Comparison of ENCODE assay signal across 1 cellular context in genomic region chrX:37685452-37686347, GRCh38.
TF ChIP-seq lines count a peak whose summit lies in the region.

TSS of gene XK (plus strand) at chrX:37685791. CDS start at chrX:37685962, 171 bp downstream.

TF ChIP-seq in K562, 482 proteins besides CTCF, POLR2A, EP300 and RAD21 (continued from another document and continues in another):
- TF ChIP-seq, protein P1, sequence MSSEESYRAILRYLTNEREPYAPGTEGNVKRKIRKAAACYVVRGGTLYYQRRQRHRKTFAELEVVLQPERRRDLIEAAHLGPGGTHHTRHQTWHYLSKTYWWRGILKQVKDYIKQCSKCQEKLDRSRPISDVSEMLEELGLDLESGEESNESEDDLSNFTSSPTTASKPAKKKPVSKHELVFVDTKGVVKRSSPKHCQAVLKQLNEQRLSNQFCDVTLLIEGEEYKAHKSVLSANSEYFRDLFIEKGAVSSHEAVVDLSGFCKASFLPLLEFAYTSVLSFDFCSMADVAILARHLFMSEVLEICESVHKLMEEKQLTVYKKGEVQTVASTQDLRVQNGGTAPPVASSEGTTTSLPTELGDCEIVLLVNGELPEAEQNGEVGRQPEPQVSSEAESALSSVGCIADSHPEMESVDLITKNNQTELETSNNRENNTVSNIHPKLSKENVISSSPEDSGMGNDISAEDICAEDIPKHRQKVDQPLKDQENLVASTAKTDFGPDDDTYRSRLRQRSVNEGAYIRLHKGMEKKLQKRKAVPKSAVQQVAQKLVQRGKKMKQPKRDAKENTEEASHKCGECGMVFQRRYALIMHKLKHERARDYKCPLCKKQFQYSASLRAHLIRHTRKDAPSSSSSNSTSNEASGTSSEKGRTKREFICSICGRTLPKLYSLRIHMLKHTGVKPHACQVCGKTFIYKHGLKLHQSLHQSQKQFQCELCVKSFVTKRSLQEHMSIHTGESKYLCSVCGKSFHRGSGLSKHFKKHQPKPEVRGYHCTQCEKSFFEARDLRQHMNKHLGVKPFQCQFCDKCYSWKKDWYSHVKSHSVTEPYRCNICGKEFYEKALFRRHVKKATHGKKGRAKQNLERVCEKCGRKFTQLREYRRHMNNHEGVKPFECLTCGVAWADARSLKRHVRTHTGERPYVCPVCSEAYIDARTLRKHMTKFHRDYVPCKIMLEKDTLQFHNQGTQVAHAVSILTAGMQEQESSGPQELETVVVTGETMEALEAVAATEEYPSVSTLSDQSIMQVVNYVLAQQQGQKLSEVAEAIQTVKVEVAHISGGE (CRISPR knock-in tag; IDR thresholded peaks at IDR 0.05), result no peak; a peak in 2 of 6 replicates
- TF ChIP-seq ZNF263 (CRISPR knock-in tag; IDR thresholded peaks at IDR 0.05; ENCODE audit: borderline replicate concordance) (no peak), FOXM1 (IDR thresholded peaks at IDR 0.05; ENCODE audit: low read depth) (peak; percentile 54; the same call in 1 of the 2 replicates), FOXM1 (CRISPR knock-in tag; IDR thresholded peaks at IDR 0.05; ENCODE audit: low read depth) (no peak), HMGXB4 (CRISPR knock-in tag; IDR thresholded peaks at IDR 0.05) (no peak), ZNF282 (CRISPR knock-in tag; IDR thresholded peaks at IDR 0.05) (no peak), RBBP5 (IDR thresholded peaks at IDR 0.05; ENCODE audit: borderline replicate concordance, insufficient read depth, low read length, poor library complexity, severe bottlenecking) (peak; percentile 49), SIN3B (IDR thresholded peaks at IDR 0.05; ENCODE audit: low read depth) (0 out of 2 replicates have a peak, but pooled peaks have one; percentile 28), MGA (IDR thresholded peaks at IDR 0.05) (peak; percentile 97), MYBL2 (IDR thresholded peaks at IDR 0.05; ENCODE audit: low read depth) (no peak; the same call in 1 of the 2 replicates), MYBL2 (CRISPR knock-in tag; IDR thresholded peaks at IDR 0.05; ENCODE audit: borderline replicate concordance) (no peak), MEIS2 (IDR thresholded peaks at IDR 0.05; ENCODE audit: partially characterized antibody) (no peak), FOS (IDR thresholded peaks at IDR 0.05; ENCODE audit: extremely low read depth, insufficient read length) (no peak), MCM7 (IDR thresholded peaks at IDR 0.05) (no peak), ZNF232 (CRISPR knock-in tag; IDR thresholded peaks at IDR 0.05) (peak; percentile 87), CHAMP1 (IDR thresholded peaks at IDR 0.05) (0 out of 2 replicates have a peak, but pooled peaks have one; percentile 31), DMBX1 (CRISPR knock-in tag; IDR thresholded peaks at IDR 0.05; ENCODE audit: borderline replicate concordance) (no peak), MAX (CRISPR knock-in tag; IDR thresholded peaks at IDR 0.05) (peak; percentile 83), CXXC5 (CRISPR knock-in tag; IDR thresholded peaks at IDR 0.05) (peak; percentile 69), MTA3 (IDR thresholded peaks at IDR 0.05; ENCODE audit: borderline replicate concordance) (0 out of 2 replicates have a peak, but pooled peaks have one; percentile 31), ZBTB33 (CRISPR knock-in tag; IDR thresholded peaks at IDR 0.05) (peak; percentile 47), GATA2 (CRISPR knock-in tag; IDR thresholded peaks at IDR 0.05) (no peak), ZBTB1 (CRISPR knock-in tag; IDR thresholded peaks at IDR 0.05; ENCODE audit: borderline replicate concordance, low read depth) (0 out of 2 replicates have a peak, but pooled peaks have one; percentile 68), NFE2 (IDR thresholded peaks at IDR 0.05; ENCODE audit: low read depth) (peak; percentile 9; the same call in 1 of the 2 replicates), C11orf30 (IDR thresholded peaks at IDR 0.05; ENCODE audit: low read depth) (peak; percentile 66; the same call in 1 of the 2 replicates), TGIF2 (CRISPR knock-in tag; IDR thresholded peaks at IDR 0.05) (no peak), EZH2 (IDR thresholded peaks at IDR 0.05; ENCODE audit: borderline replicate concordance, low read depth, low read length) (no peak), ZC3H8 (IDR thresholded peaks at IDR 0.05) (no peak), REST (CRISPR knock-in tag; IDR thresholded peaks at IDR 0.05; ENCODE audit: low read depth) (no peak), ZNF384 (IDR thresholded peaks at IDR 0.05; ENCODE audit: low read depth, low read length) (no peak), MBD2 (IDR thresholded peaks at IDR 0.05; ENCODE audit: borderline replicate concordance, low read depth) (no peak)
